In genomic region chr5:97191893-97192292, GRCh38 we compare ENCODE assay signal across 24 cellular contexts. TPM values are rescaled to one million over a fixed set of nuclear protein-coding genes. Genes with fewer than 3 reads are reported as not detected.
"Had no signal": no experiment of that assay in that cellular context is flagged by ENCODE, and none has a peak within 500 bp of the region (broad histone marks: within the 10 kb centered on the region; RNA-seq: fewer than 3 reads in every experiment).

No MANE protein-coding gene starts in this region.

- DNase-seq: activated CD4-positive, alpha-beta memory T cell treated with anti-CD3 and anti-CD28 coated beads for 36 hours; activated CD4-positive, alpha-beta T cell treated with anti-CD3 and anti-CD28 coated beads, Interleukin-2, amount 10 ng/mL, durations not matched to agents 7 days and 5 days; activated CD4-positive, CD25-positive, alpha-beta regulatory T cell; activated CD8-positive, alpha-beta memory T cell treated with anti-CD3 and anti-CD28 coated beads for 24 hours; activated effector memory CD4-positive, alpha-beta T cell treated with anti-CD3 and anti-CD28 coated beads, Interleukin-2, amount 50 U/mL, for 16 hours; activated naive CD4-positive, alpha-beta T cell treated with Interleukin-2 at 50 U/mL for 16 hours; activated naive CD8-positive, alpha-beta T cell treated with anti-CD3 and anti-CD28 coated beads, Interleukin-2, amount 50 U/mL, for 24 hours; activated T-cell treated with anti-CD3 and anti-CD28 coated beads, Interleukin-2, amount 50 U/mL, for 4 hours; amniotic stem cell; body of pancreas; central memory CD4-positive, alpha-beta T cell; Karpas-422; NCI-H1105 treated with DMSO at 0.1 percent for 48 hours; NCI-H187; NCI-H2081; NCI-H510A treated with DMSO at 0.1 percent for 48 hours; SIG-M5; T-cell; T-helper 2 cell; T1000 had no signal

- H3K9me3 ChIP-seq: ascending aorta, body of pancreas had no signal

- FAIRE-seq: bronchial epithelial cell, TTC549 had no signal

- H3K27ac ChIP-seq: ascending aorta, body of pancreas had no signal

- ATAC-seq: activated naive CD4-positive, alpha-beta T cell treated with anti-CD3 and anti-CD28 coated beads, Interleukin-2, amount 50 U/mL, for 72 hours; activated naive CD8-positive, alpha-beta T cell treated with anti-CD3 and anti-CD28 coated beads, Interleukin-2, amount 50 U/mL, for 24 hours; activated T-cell treated with anti-CD3 and anti-CD28 coated beads, Interleukin-2, amount 50 U/mL, for 4 hours; body of pancreas; T-cell had no signal

- H3K4me1 ChIP-seq: ascending aorta, body of pancreas had no signal

- H3K27me3 ChIP-seq: ascending aorta, body of pancreas had no signal

- H3K36me3 ChIP-seq: ascending aorta had no signal

- H3K4me3 Mint-ChIP-seq: activated CD4-positive, alpha-beta memory T cell treated with anti-CD3 and anti-CD28 coated beads for 36 hours; activated CD4-positive, alpha-beta T cell treated with anti-CD3 and anti-CD28 coated beads, Interleukin-2, amount 10 ng/mL, durations not matched to agents 7 days and 5 days; activated naive CD8-positive, alpha-beta T cell treated with anti-CD3 and anti-CD28 coated beads, Interleukin-2, amount 50 U/mL, for 24 hours; activated T-cell treated with anti-CD3 and anti-CD28 coated beads, Interleukin-2, amount 50 U/mL, for 4 hours; T-cell had no signal

- H3K4me3 ChIP-seq: ascending aorta, body of pancreas had no signal

- H3K27ac Mint-ChIP-seq: activated CD4-positive, alpha-beta memory T cell treated with anti-CD3 and anti-CD28 coated beads for 36 hours; activated CD4-positive, alpha-beta T cell treated with anti-CD3 and anti-CD28 coated beads, Interleukin-2, amount 10 ng/mL, durations not matched to agents 7 days and 5 days; activated naive CD4-positive, alpha-beta T cell treated with anti-CD3 and anti-CD28 coated beads, Interleukin-2, amount 50 U/mL, for 72 hours; activated naive CD8-positive, alpha-beta T cell treated with anti-CD3 and anti-CD28 coated beads, Interleukin-2, amount 50 U/mL, for 24 hours; T-cell had no signal

RNA-seq across cellular contexts. Expression of gene LIX1, which starts 49.5 kb away (rescaled TPM):
- total RNA-seq: activated CD4-positive, alpha-beta memory T cell treated with anti-CD3 and anti-CD28 coated beads for 36 hours; activated CD4-positive, alpha-beta T cell treated with anti-CD3 and anti-CD28 coated beads, Interleukin-2, amount 10 ng/mL, durations not matched to agents 7 days and 5 days; activated naive CD4-positive, alpha-beta T cell treated with anti-CD3 and anti-CD28 coated beads, Interleukin-2, amount 50 U/mL, for 72 hours; activated T-cell treated with anti-CD3 and anti-CD28 coated beads, Interleukin-2, amount 50 U/mL, for 4 hours; ascending aorta; bronchial epithelial cell; T-cell had no signal
